ENCODE assay signal across 24 cellular contexts in genomic region chr13:31134055-31134711, GRCh38. TPM values are rescaled to one million over a fixed set of nuclear protein-coding genes. Genes with fewer than 3 reads are reported as not detected.
DNase-seq lines count a peak whose midpoint lies in the region; ATAC-seq and TF ChIP-seq lines count a peak whose summit lies in the region.
"Had no signal": no experiment of that assay in that cellular context is flagged by ENCODE, and none has a peak within 500 bp of the region (broad histone marks: within the 10 kb centered on the region; RNA-seq: fewer than 3 reads in every experiment).

No MANE protein-coding gene starts in this region.

- CTCF ChIA-PET in HEK293 (lab: Yijun Ruan, JAX), result interaction anchor here (0.6 to 1.1 kb wide), 3 partner anchors 10 to 305 kb away, joined by 3 read pairs; no protein-coding TSS in a partner anchor

- peak overlapping the region; percentile 27 for H3K4me3 Mint-ChIP-seq in activated T-helper 1 cell treated with anti-CD3 and anti-CD28 coated beads, Interleukin-12 subunit alpha, Interleukin-12 subunit beta, Interleukin-2, Interleukin-4 antibody, amounts not matched to agents 30 ng/mL and 10 ng/mL and 1 ng/mL, durations not matched to agents 14 hours and 24 hours and 36 hours
- no peak overlapping the region for H3K4me3 Mint-ChIP-seq in naive thymus-derived CD8-positive, alpha-beta T cell
- H3K4me3 Mint-ChIP-seq: B cell, nephron had no signal

- no peak for TF ChIP-seq CTCF in HEK293 (tag by site-specific recombination; IDR thresholded peaks at IDR 0.05)

- H3K27ac ChIP-seq in HEK293 (ENCODE audit: extremely low read depth, low read depth, low read length), result no peak overlapping the region
- H3K27ac ChIP-seq: 22Rv1, dorsolateral prefrontal cortex, epithelial cell of prostate, gastroesophageal sphincter, PC-9, sigmoid colon had no signal

- H3K36me3 ChIP-seq in HEK293 (ENCODE audit: control insufficient read depth in 2 of 2, insufficient read depth in 1 of 2, low read length in 2 of 2), result peaks cover 8 to 38% of the 10 kb centered on the region in 2 experiments; a peak in 2 of 3 replicates

- no peaks in the 10 kb centered on the region for H3K9me3 Mint-ChIP-seq in activated T-helper 1 cell treated with anti-CD3 and anti-CD28 coated beads, Interleukin-12 subunit alpha, Interleukin-12 subunit beta, Interleukin-2, Interleukin-4 antibody, amounts not matched to agents 30 ng/mL and 10 ng/mL and 1 ng/mL, durations not matched to agents 14 hours and 24 hours and 36 hours
- no peaks in the 10 kb centered on the region for H3K9me3 Mint-ChIP-seq in naive thymus-derived CD8-positive, alpha-beta T cell
- H3K9me3 Mint-ChIP-seq: nephron had no signal

- H3K27ac Mint-ChIP-seq in activated T-helper 1 cell treated with anti-CD3 and anti-CD28 coated beads, Interleukin-12 subunit alpha, Interleukin-12 subunit beta, Interleukin-2, Interleukin-4 antibody, amounts not matched to agents 30 ng/mL and 10 ng/mL and 1 ng/mL, durations not matched to agents 14 hours and 24 hours and 36 hours, result peak overlapping the region; percentile 95
- H3K27ac Mint-ChIP-seq in naive thymus-derived CD8-positive, alpha-beta T cell, result peak overlapping the region in 8 of 10 donors; percentile 0 to 58 (median 25)
- H3K27ac Mint-ChIP-seq: B cell, nephron had no signal

- H3K36me3 Mint-ChIP-seq in activated T-helper 1 cell treated with anti-CD3 and anti-CD28 coated beads, Interleukin-12 subunit alpha, Interleukin-12 subunit beta, Interleukin-2, Interleukin-4 antibody, amounts not matched to agents 30 ng/mL and 10 ng/mL and 1 ng/mL, durations not matched to agents 14 hours and 24 hours and 36 hours (ENCODE audit: low read depth), result peaks cover 58% of the 10 kb centered on the region
- H3K36me3 Mint-ChIP-seq in naive thymus-derived CD8-positive, alpha-beta T cell, result peaks cover 4 to 51% (median 25%) of the 10 kb centered on the region in 3 donors

- POLR2A ChIA-PET in HEK293 (lab: Yijun Ruan, JAX), result interaction anchor here (0.6 kb wide), 1 partner anchor 520 kb away, joined by 6 read pairs; no protein-coding TSS in a partner anchor
- POLR2A ChIA-PET in naive thymus-derived CD8-positive, alpha-beta T cell (lab: Charles Lee), result no interaction called here

- intact Hi-C loops in activated T-helper 1 cell treated with anti-CD3 and anti-CD28 coated beads, Interleukin-12 subunit alpha, Interleukin-12 subunit beta, Interleukin-2, Interleukin-4 antibody, amounts not matched to agents 30 ng/mL and 10 ng/mL and 1 ng/mL, durations not matched to agents 14 hours and 24 hours and 36 hours (cut with micrococcal nuclease), result loop anchor here (1.0 to 2.0 kb wide), 4 partner anchors 17 to 89 kb away; no protein-coding TSS in a partner anchor

- DNase-seq in DMS53 (lab: John Stamatoyannopoulos, UW) (peak; percentile 25), DMS53 treated with DMSO at 0.1 percent for 48 hours (lab: John Stamatoyannopoulos, UW; ENCODE audit: unreplicated experiment) (no peak), GM19240 (ENCODE audit: insufficient read length, low spot score) (no peak)
- no peak for DNase-seq in activated T-helper 1 cell treated with anti-CD3 and anti-CD28 coated beads, Interleukin-12 subunit alpha, Interleukin-12 subunit beta, Interleukin-2, Interleukin-4 antibody, amounts not matched to agents 30 ng/mL and 10 ng/mL and 1 ng/mL, durations not matched to agents 14 hours and 24 hours and 36 hours (ENCODE audit: low spot score)
- DNase-seq in naive thymus-derived CD8-positive, alpha-beta T cell, result no peak
- DNase-seq: anterior cingulate cortex; central memory CD4-positive, alpha-beta T cell; dorsolateral prefrontal cortex; NCI-H1436 treated with DMSO at 0.1 percent for 48 hours; NCI-H2171 treated with DMSO at 0.1 percent for 48 hours; PC-9; posterior cingulate gyrus; SIG-M5; sigmoid colon; stimulated activated naive CD4-positive, alpha-beta T cell had no signal

- peaks cover 67% of the 10 kb centered on the region for H3K4me1 Mint-ChIP-seq in activated T-helper 1 cell treated with anti-CD3 and anti-CD28 coated beads, Interleukin-12 subunit alpha, Interleukin-12 subunit beta, Interleukin-2, Interleukin-4 antibody, amounts not matched to agents 30 ng/mL and 10 ng/mL and 1 ng/mL, durations not matched to agents 14 hours and 24 hours and 36 hours (ENCODE audit: low read depth)
- peaks cover 9 to 30% (median 22%) of the 10 kb centered on the region in 4 donors for H3K4me1 Mint-ChIP-seq in naive thymus-derived CD8-positive, alpha-beta T cell
- H3K4me1 Mint-ChIP-seq: nephron had no signal

- H3K27me3 Mint-ChIP-seq in activated T-helper 1 cell treated with anti-CD3 and anti-CD28 coated beads, Interleukin-12 subunit alpha, Interleukin-12 subunit beta, Interleukin-2, Interleukin-4 antibody, amounts not matched to agents 30 ng/mL and 10 ng/mL and 1 ng/mL, durations not matched to agents 14 hours and 24 hours and 36 hours (ENCODE audit: insufficient read depth), result no peaks in the 10 kb centered on the region
- H3K27me3 Mint-ChIP-seq in naive thymus-derived CD8-positive, alpha-beta T cell, result peaks cover 0 to 3% (median 0%) of the 10 kb centered on the region in 5 donors
- H3K27me3 Mint-ChIP-seq: B cell had no signal

- no peaks in the 10 kb centered on the region for H3K9me3 ChIP-seq in HEK293 (ENCODE audit: control insufficient read depth, insufficient read depth, low read depth, low read length)
- H3K9me3 ChIP-seq: gastroesophageal sphincter, sigmoid colon had no signal

- ATAC-seq in naive thymus-derived CD8-positive, alpha-beta T cell, result peak; percentile 13 to 40
- ATAC-seq in HG03095 (IDR thresholded peaks at IDR 0.05; ENCODE audit: unreplicated experiment) (no peak), HG03175 (IDR thresholded peaks at IDR 0.05; ENCODE audit: unreplicated experiment) (no peak)
- ATAC-seq: gastroesophageal sphincter, HepG2 had no signal

- H3K4me3 ChIP-seq in HEK293 (ENCODE audit: low read depth, low read length), result no peak overlapping the region
- H3K4me3 ChIP-seq: dorsolateral prefrontal cortex, gastroesophageal sphincter, PC-9, sigmoid colon had no signal

- no peaks in the 10 kb centered on the region for H3K4me1 ChIP-seq in HEK293 (ENCODE audit: control insufficient read depth, insufficient read depth, low read length)
- H3K4me1 ChIP-seq: gastroesophageal sphincter, sigmoid colon had no signal

TF ChIP-seq in HEK293, 187 proteins besides CTCF, POLR2A, EP300 and RAD21:
- TF ChIP-seq ZNF544 (tag by site-specific recombination; IDR thresholded peaks at IDR 0.05) (no peak), PRDM6 (tag by site-specific recombination; IDR thresholded peaks at IDR 0.05) (peak; percentile 45; the same call in 1 of the 2 replicates)

RNA-seq across cellular contexts. Expression of gene HSPH1, which starts 27.5 kb away (rescaled TPM):
- total RNA-seq in activated T-helper 1 cell treated with anti-CD3 and anti-CD28 coated beads, Interleukin-12 subunit alpha, Interleukin-12 subunit beta, Interleukin-2, Interleukin-4 antibody, amounts not matched to agents 30 ng/mL and 10 ng/mL and 1 ng/mL, durations not matched to agents 14 hours and 24 hours and 36 hours, result 310 and 326 TPM in 2 replicates
- 100 to 1,000 TPM in 1 of 2 experiments, 10 to 100 TPM in 1; 98.4 to 105 TPM for total RNA-seq in naive thymus-derived CD8-positive, alpha-beta T cell
- polyA plus RNA-seq in naive thymus-derived CD8-positive, alpha-beta T cell, result 10 to 100 TPM; 36.2 to 66.8 (median 52.5) TPM

Comparison
In these comparisons a context has a peak if more than half of its experiments do, and no peak if none do; other contexts are left out.
1. ATAC-seq: peak in naive thymus-derived CD8-positive, alpha-beta T cell (2 of 2); none in HG03095 (single experiment) and HG03175 (single experiment).